ENCODE assay signal across 20 cellular contexts in the genomic region with DNA sequence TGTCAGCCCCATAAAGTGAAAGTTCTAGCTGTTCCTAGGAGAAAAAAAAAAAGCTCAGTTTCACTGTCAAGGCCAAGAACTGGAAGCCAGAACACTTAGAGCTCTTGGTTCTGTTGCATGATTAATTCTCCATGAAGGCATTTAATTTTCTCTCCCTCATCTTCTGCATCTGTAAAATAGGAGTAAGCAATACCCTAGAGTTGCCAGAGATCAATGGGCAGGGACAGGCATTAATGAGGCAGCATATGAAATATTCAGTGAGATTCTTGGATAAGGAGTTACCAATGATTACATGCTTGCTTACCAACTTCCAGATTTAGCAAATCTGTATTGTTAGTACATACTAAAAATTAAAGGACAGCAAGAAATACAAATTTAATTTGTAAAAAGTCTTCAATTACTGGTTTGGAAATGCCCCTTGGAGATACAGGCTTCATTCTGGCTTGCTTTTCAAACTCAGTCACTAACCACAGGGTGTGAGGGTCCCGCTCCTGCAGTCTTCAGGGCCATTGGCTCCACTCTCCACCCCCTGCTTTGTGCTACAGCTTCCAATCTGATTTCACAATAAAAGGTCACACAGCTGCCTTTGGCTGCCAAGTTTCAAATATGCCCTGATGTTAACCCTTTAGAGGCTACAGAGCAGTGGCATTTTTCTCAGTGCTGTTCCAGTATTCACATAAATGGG.
A peak's percentile ranks its signal among the peaks of the same experiment; 100 is the strongest.
DNase-seq lines count a peak whose midpoint lies in the region; ATAC-seq and TF ChIP-seq lines count a peak whose summit lies in the region.
"Had no signal": no experiment of that assay in that cellular context is flagged by ENCODE, and none has a peak within 500 bp of the region (broad histone marks: within the 10 kb centered on the region; RNA-seq: fewer than 3 reads in every experiment).

No MANE protein-coding gene starts in this region.

- intact Hi-C loops in ovary (cut with DNase I): no loop called here
- intact Hi-C loops in upper lobe of right lung (cut with DNase I): no loop called here
- intact Hi-C loops in mucosa of descending colon (cut with DNase I, micrococcal nuclease): no loop called here

- 62 to 85% (median 77%) methylated on average over 1 of the region's 1 CpG for WGBS in ovary, 3 donors

- H3K9me3 ChIP-seq in MG63 (no peaks in the 10 kb centered on the region), ovary (no peaks in the 10 kb centered on the region), upper lobe of right lung (no peaks in the 10 kb centered on the region), mucosa of descending colon (no peaks in the 10 kb centered on the region)
- H3K9me3 ChIP-seq: stomach had no signal

- ATAC-seq in upper lobe of right lung (no peak), mucosa of descending colon (no peak)
- ATAC-seq: HCT116; natural killer cell treated with Interleukin-12 subunit alpha and Interleukin-12 subunit beta and Interleukin-15 and Interleukin-18, amount 100 ng/mL, for 72 hours had no signal

- DNase-seq in AG10803 (ENCODE audit: low read depth) (peak; percentile 75), MG63 (peak; percentile 91), fibroblast of peridontal ligament (ENCODE audit: extremely low read depth) (peak; percentile 73), ovary (no peak), cerebellum (ENCODE audit: low spot score) (no peak), upper lobe of right lung (no peak), mucosa of descending colon (no peak), activated gamma-delta T cell treated with Interleukin-2 at 50 U/mL for 16 hours (no peak)
- DNase-seq: activated naive CD4-positive, alpha-beta T cell treated with anti-CD3 and anti-CD28 coated beads, Interleukin-2, amount 10 ng/mL, durations not matched to agents 7 days and 5 days; Calu3; effector CD4-positive, alpha-beta T cell; foreskin melanocyte; mammary epithelial cell; NCI-H1930; NCI-H446 treated with DMSO at 0.1 percent for 48 hours; retina; SHP77 treated with DMSO at 0.1 percent for 48 hours; stomach had no signal

- H3K27ac ChIP-seq in ovary (peak overlapping the region; percentile 28 to 61), upper lobe of right lung (no peak overlapping the region)

- H3K27me3 ChIP-seq in MG63 (no peaks in the 10 kb centered on the region), ovary (no peaks in the 10 kb centered on the region), upper lobe of right lung (no peaks in the 10 kb centered on the region)
- H3K27me3 ChIP-seq: stomach had no signal

- TF ChIP-seq POLR2A in ovary (IDR thresholded peaks at IDR 0.05): no peak

- H3K4me1 ChIP-seq in ovary (ENCODE audit: insufficient read depth): peaks cover 5% of the 10 kb centered on the region
- no peaks in the 10 kb centered on the region for H3K4me1 ChIP-seq in upper lobe of right lung
- no peaks in the 10 kb centered on the region for H3K4me1 ChIP-seq in mucosa of descending colon (ENCODE audit: low read depth)

- TF ChIP-seq CTCF in AG10803 (conservative IDR thresholded peaks at IDR 0.05; ENCODE audit: low read length) (no peak), ovary (IDR thresholded peaks at IDR 0.05) (no peak), upper lobe of right lung (IDR thresholded peaks at IDR 0.05) (no peak), mucosa of descending colon (IDR thresholded peaks at IDR 0.05) (no peak)

- H3K4me3 ChIP-seq in AG10803 (ENCODE audit: low read length): no peak overlapping the region
- no peak overlapping the region for H3K4me3 ChIP-seq in MG63
- no peak overlapping the region for H3K4me3 ChIP-seq in ovary
- H3K4me3 ChIP-seq in upper lobe of right lung: no peak overlapping the region
- H3K4me3 ChIP-seq in mucosa of descending colon: no peak overlapping the region
- H3K4me3 ChIP-seq: stomach had no signal

- H3K36me3 ChIP-seq in MG63: no peaks in the 10 kb centered on the region
- no peaks in the 10 kb centered on the region for H3K36me3 ChIP-seq in ovary
- no peaks in the 10 kb centered on the region for H3K36me3 ChIP-seq in upper lobe of right lung
- H3K36me3 ChIP-seq in mucosa of descending colon (ENCODE audit: low read depth): no peaks in the 10 kb centered on the region
- H3K36me3 ChIP-seq: stomach had no signal

- TF ChIP-seq EP300 in ovary (IDR thresholded peaks at IDR 0.05): no peak

Comparison
In these comparisons a context has a peak if more than half of its experiments do, and no peak if none do; other contexts are left out.
1. DNase-seq: peak in AG10803 (single experiment), MG63 (single experiment) and fibroblast of peridontal ligament (single experiment); none in ovary (0 of 5), cerebellum (single experiment), upper lobe of right lung (single experiment), mucosa of descending colon (0 of 3) and activated gamma-delta T cell treated with Interleukin-2 at 50 U/mL for 16 hours (single experiment).